In the genomic region with DNA sequence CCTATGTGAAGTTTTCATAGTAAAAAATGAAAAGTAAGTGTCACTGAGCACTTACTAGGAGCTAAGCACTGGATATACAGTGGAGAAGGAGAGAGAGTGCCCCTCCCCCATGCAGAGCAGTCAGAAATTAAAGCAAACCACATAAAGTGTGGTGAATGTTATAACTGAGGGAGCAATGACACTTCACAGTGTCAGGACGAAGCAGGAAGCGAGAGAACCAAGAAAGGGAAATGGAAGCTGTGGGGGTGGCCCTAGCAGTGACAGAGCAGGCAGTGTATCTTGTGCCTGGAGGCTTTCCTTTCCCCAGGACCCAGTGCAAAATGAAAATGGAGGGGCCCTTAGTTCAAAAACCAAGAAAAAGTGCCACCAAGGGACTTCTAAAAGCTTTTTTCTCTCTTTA, we compare ENCODE assay signal across 9 cellular contexts. TPM values are rescaled to one million over a fixed set of nuclear protein-coding genes. Genes with fewer than 3 reads are reported as not detected.
DNase-seq lines count a peak whose midpoint lies in the region; ATAC-seq lines count a peak whose summit lies in the region.
"Had no signal": no experiment of that assay in that cellular context is flagged by ENCODE, and none has a peak within 500 bp of the region (broad histone marks: within the 10 kb centered on the region; RNA-seq: fewer than 3 reads in every experiment).

No MANE protein-coding gene starts in this region.

- H3K4me3 ChIP-seq in BLaER1 (no peak overlapping the region), SJCRH30 (no peak overlapping the region)

- H4K20me1 ChIP-seq in BLaER1 = no peaks in the 10 kb centered on the region

- H3K27ac ChIP-seq in BLaER1 (peak overlapping the region; percentile 45), SJCRH30 (no peak overlapping the region)
- H3K27ac ChIP-seq: C4-2B had no signal

- H3K27me3 ChIP-seq in BLaER1 (no peaks in the 10 kb centered on the region), SJCRH30 (peaks cover 9% of the 10 kb centered on the region; the same call in 1 of the 2 replicates)

- H3K4me2 ChIP-seq in BLaER1 = peak overlapping the region; percentile 45

- peaks cover 46% of the 10 kb centered on the region for H3K4me1 ChIP-seq in BLaER1
- no peaks in the 10 kb centered on the region for H3K4me1 ChIP-seq in SJCRH30

- no peak overlapping the region for H3K9ac ChIP-seq in BLaER1

- H3K36me3 ChIP-seq in BLaER1 (no peaks in the 10 kb centered on the region), SJCRH30 (no peaks in the 10 kb centered on the region)

- H3K9me3 ChIP-seq in BLaER1 (no peaks in the 10 kb centered on the region), SJCRH30 (replicated peaks) (no peaks in the 10 kb centered on the region)

- DNase-seq in activated CD4-positive, alpha-beta T cell treated with anti-CD3 and anti-CD28 coated beads for 48 hours = peak; percentile 76
- DNase-seq in left lobe of liver (ENCODE audit: low spot score) (no peak), occipital lobe (lab: John Stamatoyannopoulos, UW) (no peak), NCI-H524 (lab: John Stamatoyannopoulos, UW) (no peak), NCI-H1694 (lab: John Stamatoyannopoulos, UW) (no peak), SJCRH30 (no peak)

- peak; percentile 64 for ATAC-seq in HG02852 (IDR thresholded peaks at IDR 0.05; ENCODE audit: unreplicated experiment)
- ATAC-seq in left lobe of liver = peak; percentile 59

RNA-seq across cellular contexts. Expression of a gene that starts 21.5 kb away (rescaled TPM):
- total RNA-seq in left lobe of liver (2.9 TPM), occipital lobe (10.6 TPM)
- total RNA-seq in SJCRH30 (2014; rRNA removed; shearing (Covaris generic)) = 0.18 and 0.25 TPM in 2 replicates
